Comparison of ENCODE assay signal across 9 cellular contexts in genomic region chr13:112892759-112893569, GRCh38.
DNase-seq lines count a peak whose midpoint lies in the region; ATAC-seq, FAIRE-seq and TF ChIP-seq lines count a peak whose summit lies in the region.
"Had no signal": no experiment of that assay in that cellular context is flagged by ENCODE, and none has a peak within 500 bp of the region (broad histone marks: within the 10 kb centered on the region; RNA-seq: fewer than 3 reads in every experiment).

No MANE protein-coding gene starts in this region.

- H3K9ac ChIP-seq in neural cell (ENCODE audit: low read length): peak overlapping the region; percentile 52

- no peak for FAIRE-seq in GM12891 (lab: Jason Lieb, UNC)

- H3K9me3 ChIP-seq in neural cell (ENCODE audit: low read length): no peaks in the 10 kb centered on the region
- H3K9me3 ChIP-seq: ascending aorta had no signal

- TF ChIP-seq CTCF in coronary artery (IDR thresholded peaks at IDR 0.05): no peak
- TF ChIP-seq CTCF in neural cell (IDR thresholded peaks at IDR 0.05; ENCODE audit: poor library complexity, severe bottlenecking): no peak

- no peak overlapping the region for H2AFZ ChIP-seq in neural cell (ENCODE audit: low read depth, low read length)

- H3K27ac ChIP-seq in coronary artery: no peak overlapping the region
- H3K27ac ChIP-seq in neural cell (ENCODE audit: low read length): no peak overlapping the region
- H3K27ac ChIP-seq: ascending aorta had no signal

- no peaks in the 10 kb centered on the region for H4K20me1 ChIP-seq in neural cell (ENCODE audit: insufficient read depth)

- H3K4me2 ChIP-seq in neural cell (ENCODE audit: low read length): no peak overlapping the region

- TF ChIP-seq POLR2A in GM12891 (IDR thresholded peaks at IDR 0.05; ENCODE audit: low read depth, low read length): no peak

- no peaks in the 10 kb centered on the region for H3K79me2 ChIP-seq in neural cell (replicated peaks; ENCODE audit: insufficient read depth, low read length)

- DNase-seq in GM12891 (ENCODE audit: insufficient read length, low spot score): no peak
- DNase-seq in HuH-7.5 (ENCODE audit: low spot score): peak; percentile 85
- no peak for DNase-seq in coronary artery (ENCODE audit: low spot score)
- DNase-seq in activated effector memory CD4-positive, alpha-beta T cell treated with Interleukin-2 at 50 U/mL for 16 hours: no peak
- no peak for DNase-seq in NCI-H1092 (lab: John Stamatoyannopoulos, UW)

- ATAC-seq in HG03442 (IDR thresholded peaks at IDR 0.05; ENCODE audit: unreplicated experiment) (no peak), GM18520 (IDR thresholded peaks at IDR 0.05; ENCODE audit: unreplicated experiment) (no peak)

- no peak for TF ChIP-seq EP300 in neural cell (conservative IDR thresholded peaks at IDR 0.05; ENCODE audit: poor library complexity, severe bottlenecking)

- no peaks in the 10 kb centered on the region for H3K9me2 ChIP-seq in neural cell (ENCODE audit: insufficient read depth, low read length)

- H3K27me3 ChIP-seq in neural cell (ENCODE audit: insufficient read depth, low read depth, low read length): no peaks in the 10 kb centered on the region

- H3F3A ChIP-seq in neural cell (ENCODE audit: insufficient read depth, low read length, poor library complexity, severe bottlenecking): no peaks in the 10 kb centered on the region

- TF ChIP-seq RAD21 in neural cell (conservative IDR thresholded peaks at IDR 0.05): no peak

- H3K4me3 ChIP-seq in coronary artery (peak overlapping the region; percentile 72), neural cell (ENCODE audit: low read length) (peak overlapping the region; percentile 64)

- no peaks in the 10 kb centered on the region for H3K36me3 ChIP-seq in neural cell (ENCODE audit: insufficient read depth, low read length)
- H3K36me3 ChIP-seq: ascending aorta had no signal

TF ChIP-seq in GM12891, 5 proteins besides CTCF, POLR2A, EP300 and RAD21:
- TF ChIP-seq SPI1 (IDR thresholded peaks at IDR 0.05; ENCODE audit: low read depth, low read length) (peak; percentile 67), POLR2AphosphoS5 (IDR thresholded peaks at IDR 0.05; ENCODE audit: low read depth, low read length) (no peak), TAF1 (IDR thresholded peaks at IDR 0.05; ENCODE audit: low read depth, low read length) (no peak), POU2F2 (IDR thresholded peaks at IDR 0.05; ENCODE audit: low read depth, low read length) (no peak), PAX5 (IDR thresholded peaks at IDR 0.05; ENCODE audit: insufficient read depth, low read length, severe bottlenecking) (no peak)
TF ChIP-seq in GM12891: peak in this region for 1.

TF ChIP-seq in neural cell, 6 proteins besides CTCF, POLR2A, EP300 and RAD21:
- TF ChIP-seq SMC3 (conservative IDR thresholded peaks at IDR 0.05; ENCODE audit: poor library complexity): no peak
- TF ChIP-seq POLR2AphosphoS5 (IDR thresholded peaks at IDR 0.05): no peak
